1 cellular context compared by ENCODE assay signal in the genomic region with DNA sequence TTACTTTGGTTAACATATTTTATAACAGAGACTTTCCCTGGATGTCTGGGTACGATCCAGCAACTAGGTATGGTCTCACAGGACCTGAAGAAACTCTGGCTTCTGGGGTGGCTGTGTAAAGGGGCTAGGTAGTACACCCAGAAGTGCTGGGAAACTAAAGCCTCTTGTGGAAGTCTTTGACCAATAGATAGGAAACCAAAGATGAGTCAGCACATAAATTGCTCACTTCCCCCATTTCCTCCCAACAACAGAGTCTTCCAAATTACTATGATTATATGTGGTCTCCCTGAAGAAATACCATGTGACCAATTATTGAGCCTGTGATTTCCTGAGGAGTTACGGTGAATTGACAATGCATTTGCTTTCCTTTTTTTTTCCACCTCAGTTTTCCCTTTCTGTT.
TF ChIP-seq lines count a peak whose summit lies in the region.

No MANE protein-coding gene starts in this region.

TF ChIP-seq in K562, 482 proteins besides CTCF, POLR2A, EP300 and RAD21 (continued from another document):
- TF ChIP-seq, protein P1, sequence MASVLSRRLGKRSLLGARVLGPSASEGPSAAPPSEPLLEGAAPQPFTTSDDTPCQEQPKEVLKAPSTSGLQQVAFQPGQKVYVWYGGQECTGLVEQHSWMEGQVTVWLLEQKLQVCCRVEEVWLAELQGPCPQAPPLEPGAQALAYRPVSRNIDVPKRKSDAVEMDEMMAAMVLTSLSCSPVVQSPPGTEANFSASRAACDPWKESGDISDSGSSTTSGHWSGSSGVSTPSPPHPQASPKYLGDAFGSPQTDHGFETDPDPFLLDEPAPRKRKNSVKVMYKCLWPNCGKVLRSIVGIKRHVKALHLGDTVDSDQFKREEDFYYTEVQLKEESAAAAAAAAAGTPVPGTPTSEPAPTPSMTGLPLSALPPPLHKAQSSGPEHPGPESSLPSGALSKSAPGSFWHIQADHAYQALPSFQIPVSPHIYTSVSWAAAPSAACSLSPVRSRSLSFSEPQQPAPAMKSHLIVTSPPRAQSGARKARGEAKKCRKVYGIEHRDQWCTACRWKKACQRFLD (CRISPR knock-in tag; IDR thresholded peaks at IDR 0.05): no peak
- TF ChIP-seq ZC3H4 (CRISPR knock-in tag; IDR thresholded peaks at IDR 0.05; ENCODE audit: borderline replicate concordance) (no peak), DPF2 (IDR thresholded peaks at IDR 0.05) (peak; percentile 72), CHD2 (IDR thresholded peaks at IDR 0.05; ENCODE audit: low read depth, low read length) (no peak), NUFIP1 (IDR thresholded peaks at IDR 0.05; ENCODE audit: partially characterized antibody) (no peak), NR2C2 (CRISPR knock-in tag; IDR thresholded peaks at IDR 0.05) (no peak), NR2C2 (tag; IDR thresholded peaks at IDR 0.05) (no peak), ATF1 (CRISPR knock-in tag; IDR thresholded peaks at IDR 0.05) (no peak), ATF1 (tag; IDR thresholded peaks at IDR 0.05) (no peak), MECOM (CRISPR knock-in tag; IDR thresholded peaks at IDR 0.05) (no peak), GATAD2A (IDR thresholded peaks at IDR 0.05) (no peak; the same call in 1 of the 2 replicates), FOXJ3 (CRISPR knock-in tag; IDR thresholded peaks at IDR 0.05) (no peak), CBX2 (IDR thresholded peaks at IDR 0.05; ENCODE audit: insufficient read depth, low read length, poor library complexity, severe bottlenecking) (no peak), MAFF (IDR thresholded peaks at IDR 0.05; ENCODE audit: low read length) (peak; percentile 96), E2F3 (CRISPR knock-in tag; IDR thresholded peaks at IDR 0.05) (no peak), UBTF (IDR thresholded peaks at IDR 0.05; ENCODE audit: borderline replicate concordance in 1 of 2, low read depth in 2 of 2, low read length in 2 of 2) (0 out of 4 replicates have a peak, but pooled peaks of 1 of the 2 experiments have one; percentile 38), THRAP3 (IDR thresholded peaks at IDR 0.05; ENCODE audit: borderline replicate concordance) (no peak), CBX3 (IDR thresholded peaks at IDR 0.05; ENCODE audit: borderline replicate concordance in 1 of 2, low read length in 2 of 2) (no peak; a peak in 1 of 3 replicates), ATF7 (IDR thresholded peaks at IDR 0.05) (0 out of 2 replicates have a peak, but pooled peaks have one; percentile 27), BACH1 (tag; IDR thresholded peaks at IDR 0.05) (peak; percentile 62), ZBED1 (IDR thresholded peaks at IDR 0.05) (no peak), THRB (CRISPR knock-in tag; conservative IDR thresholded peaks at IDR 0.05) (no peak), NEUROD1 (IDR thresholded peaks at IDR 0.05; ENCODE audit: borderline replicate concordance, low read depth, low read length, partially characterized antibody) (no peak), PHF8 (IDR thresholded peaks at IDR 0.05; ENCODE audit: borderline replicate concordance, low read length) (no peak), ZNF57 (CRISPR knock-in tag; IDR thresholded peaks at IDR 0.05) (no peak), MNT (conservative IDR thresholded peaks at IDR 0.05) (0 out of 4 replicates have a peak, but pooled peaks of 1 of the 2 experiments have one; percentile 16), EHMT2 (IDR thresholded peaks at IDR 0.05) (peak; percentile 11; the same call in 1 of the 2 replicates), MAZ (CRISPR knock-in tag; conservative IDR thresholded peaks at IDR 0.05 in 1 of 2, IDR thresholded peaks at IDR 0.05 in 1 of 2) (no peak), ZNF316 (IDR thresholded peaks at IDR 0.05) (peak; percentile 99), ZNF766 (CRISPR knock-in tag; conservative IDR thresholded peaks at IDR 0.05) (peak; percentile 60; the same call in 1 of the 2 replicates)
- TF ChIP-seq, protein P2, sequence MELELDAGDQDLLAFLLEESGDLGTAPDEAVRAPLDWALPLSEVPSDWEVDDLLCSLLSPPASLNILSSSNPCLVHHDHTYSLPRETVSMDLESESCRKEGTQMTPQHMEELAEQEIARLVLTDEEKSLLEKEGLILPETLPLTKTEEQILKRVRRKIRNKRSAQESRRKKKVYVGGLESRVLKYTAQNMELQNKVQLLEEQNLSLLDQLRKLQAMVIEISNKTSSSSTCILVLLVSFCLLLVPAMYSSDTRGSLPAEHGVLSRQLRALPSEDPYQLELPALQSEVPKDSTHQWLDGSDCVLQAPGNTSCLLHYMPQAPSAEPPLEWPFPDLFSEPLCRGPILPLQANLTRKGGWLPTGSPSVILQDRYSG (tag; conservative IDR thresholded peaks at IDR 0.05; ENCODE audit: low read depth): no peak
- TF ChIP-seq, protein P3, sequence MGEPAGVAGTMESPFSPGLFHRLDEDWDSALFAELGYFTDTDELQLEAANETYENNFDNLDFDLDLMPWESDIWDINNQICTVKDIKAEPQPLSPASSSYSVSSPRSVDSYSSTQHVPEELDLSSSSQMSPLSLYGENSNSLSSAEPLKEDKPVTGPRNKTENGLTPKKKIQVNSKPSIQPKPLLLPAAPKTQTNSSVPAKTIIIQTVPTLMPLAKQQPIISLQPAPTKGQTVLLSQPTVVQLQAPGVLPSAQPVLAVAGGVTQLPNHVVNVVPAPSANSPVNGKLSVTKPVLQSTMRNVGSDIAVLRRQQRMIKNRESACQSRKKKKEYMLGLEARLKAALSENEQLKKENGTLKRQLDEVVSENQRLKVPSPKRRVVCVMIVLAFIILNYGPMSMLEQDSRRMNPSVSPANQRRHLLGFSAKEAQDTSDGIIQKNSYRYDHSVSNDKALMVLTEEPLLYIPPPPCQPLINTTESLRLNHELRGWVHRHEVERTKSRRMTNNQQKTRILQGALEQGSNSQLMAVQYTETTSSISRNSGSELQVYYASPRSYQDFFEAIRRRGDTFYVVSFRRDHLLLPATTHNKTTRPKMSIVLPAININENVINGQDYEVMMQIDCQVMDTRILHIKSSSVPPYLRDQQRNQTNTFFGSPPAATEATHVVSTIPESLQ (CRISPR knock-in tag; IDR thresholded peaks at IDR 0.05): no peak
- TF ChIP-seq, protein P4, sequence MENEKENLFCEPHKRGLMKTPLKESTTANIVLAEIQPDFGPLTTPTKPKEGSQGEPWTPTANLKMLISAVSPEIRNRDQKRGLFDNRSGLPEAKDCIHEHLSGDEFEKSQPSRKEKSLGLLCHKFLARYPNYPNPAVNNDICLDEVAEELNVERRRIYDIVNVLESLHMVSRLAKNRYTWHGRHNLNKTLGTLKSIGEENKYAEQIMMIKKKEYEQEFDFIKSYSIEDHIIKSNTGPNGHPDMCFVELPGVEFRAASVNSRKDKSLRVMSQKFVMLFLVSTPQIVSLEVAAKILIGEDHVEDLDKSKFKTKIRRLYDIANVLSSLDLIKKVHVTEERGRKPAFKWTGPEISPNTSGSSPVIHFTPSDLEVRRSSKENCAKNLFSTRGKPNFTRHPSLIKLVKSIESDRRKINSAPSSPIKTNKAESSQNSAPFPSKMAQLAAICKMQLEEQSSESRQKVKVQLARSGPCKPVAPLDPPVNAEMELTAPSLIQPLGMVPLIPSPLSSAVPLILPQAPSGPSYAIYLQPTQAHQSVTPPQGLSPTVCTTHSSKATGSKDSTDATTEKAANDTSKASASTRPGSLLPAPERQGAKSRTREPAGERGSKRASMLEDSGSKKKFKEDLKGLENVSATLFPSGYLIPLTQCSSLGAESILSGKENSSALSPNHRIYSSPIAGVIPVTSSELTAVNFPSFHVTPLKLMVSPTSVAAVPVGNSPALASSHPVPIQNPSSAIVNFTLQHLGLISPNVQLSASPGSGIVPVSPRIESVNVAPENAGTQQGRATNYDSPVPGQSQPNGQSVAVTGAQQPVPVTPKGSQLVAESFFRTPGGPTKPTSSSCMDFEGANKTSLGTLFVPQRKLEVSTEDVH (IDR thresholded peaks at IDR 0.05; ENCODE audit: low read depth, partially characterized antibody): no peak
